28 cellular contexts compared by ENCODE assay signal in genomic region chr3:120163816-120164215, GRCh38.
"Had no signal": no experiment of that assay in that cellular context is flagged by ENCODE, and none has a peak within 500 bp of the region (broad histone marks: within the 10 kb centered on the region; RNA-seq: fewer than 3 reads in every experiment).

No MANE protein-coding gene starts in this region.

- DNase-seq: activated CD4-positive, alpha-beta T cell treated with anti-CD3 and anti-CD28 coated beads for 48 hours; activated CD4-positive, alpha-beta T cell treated with anti-CD3 and anti-CD28 coated beads, Interleukin-2, amount 50 U/mL, for 48 hours; activated CD8-positive, alpha-beta memory T cell treated with anti-CD3 and anti-CD28 coated beads, Interleukin-2, amount 50 U/mL, for 4 hours; activated effector memory CD4-positive, alpha-beta T cell treated with anti-CD3 and anti-CD28 coated beads, Interleukin-2, amount 50 U/mL, for 16 hours; activated naive CD4-positive, alpha-beta T cell treated with anti-CD3 and anti-CD28 coated beads for 36 hours; activated naive CD8-positive, alpha-beta T cell treated with anti-CD3 and anti-CD28 coated beads, Interleukin-2, amount 10 ng/mL, durations not matched to agents 7 days and 5 days; activated T-cell treated with anti-CD3 and anti-CD28 coated beads, Interleukin-2, amount 50 U/mL, for 1 hour; amniotic stem cell; caudate nucleus; cortex of kidney; gastrocnemius medialis; glutamatergic neuron; left ventricle myocardium inferior; mucosa of descending colon; stimulated activated CD4-positive, alpha-beta T cell treated with anti-CD3 and anti-CD28 coated beads, Interleukin-4, amount 100 ng/mL, for 4 hours; stimulated activated CD8-positive, alpha-beta memory T cell treated with anti-CD3 and anti-CD28 coated beads, Interleukin-4, amount 100 ng/mL, for 48 hours; T-helper 1 cell; T-helper 9 cell; transverse colon; WERI-Rb-1 had no signal

- H3K4me3 ChIP-seq: gastrocnemius medialis, left ventricle myocardium inferior, lung, mucosa of descending colon, skin epidermis, suprapubic skin, transverse colon had no signal

- H3K27ac Mint-ChIP-seq: activated naive CD4-positive, alpha-beta T cell treated with anti-CD3 and anti-CD28 coated beads for 36 hours; activated naive CD8-positive, alpha-beta T cell treated with anti-CD3 and anti-CD28 coated beads, Interleukin-2, amount 10 ng/mL, durations not matched to agents 7 days and 5 days; activated T-helper 1 cell treated with anti-CD3 and anti-CD28 coated beads, Interleukin-12 subunit alpha, Interleukin-12 subunit beta, Interleukin-2, Interleukin-4 antibody, amounts not matched to agents 30 ng/mL and 10 ng/mL and 1 ng/mL, durations not matched to agents 14 hours and 24 hours and 36 hours; natural killer cell treated with Interleukin-12 subunit alpha and Interleukin-12 subunit beta and Interleukin-15 and Interleukin-18, amount 100 ng/mL, for 72 hours; stimulated activated memory B cell treated with anti-CD40 and anti-IgM and Interleukin-4, amounts not matched to agents 10 μg/mL and 1 μg/mL and 100 μg/mL, for 72 hours had no signal

- H3K9me3 ChIP-seq: gastrocnemius medialis, left ventricle myocardium inferior, mucosa of descending colon, suprapubic skin, transverse colon had no signal

- H3K9me3 Mint-ChIP-seq: activated naive CD4-positive, alpha-beta T cell treated with anti-CD3 and anti-CD28 coated beads for 36 hours; activated naive CD8-positive, alpha-beta T cell treated with anti-CD3 and anti-CD28 coated beads, Interleukin-2, amount 10 ng/mL, durations not matched to agents 7 days and 5 days; activated T-helper 1 cell treated with anti-CD3 and anti-CD28 coated beads, Interleukin-12 subunit alpha, Interleukin-12 subunit beta, Interleukin-2, Interleukin-4 antibody, amounts not matched to agents 30 ng/mL and 10 ng/mL and 1 ng/mL, durations not matched to agents 14 hours and 24 hours and 36 hours; natural killer cell treated with Interleukin-12 subunit alpha and Interleukin-12 subunit beta and Interleukin-15 and Interleukin-18, amount 100 ng/mL, for 72 hours had no signal

- H3K36me3 Mint-ChIP-seq: activated naive CD8-positive, alpha-beta T cell treated with anti-CD3 and anti-CD28 coated beads, Interleukin-2, amount 10 ng/mL, durations not matched to agents 7 days and 5 days; natural killer cell treated with Interleukin-12 subunit alpha and Interleukin-12 subunit beta and Interleukin-15 and Interleukin-18, amount 100 ng/mL, for 72 hours; stimulated activated memory B cell treated with anti-CD40 and anti-IgM and Interleukin-4, amounts not matched to agents 10 μg/mL and 1 μg/mL and 100 μg/mL, for 72 hours had no signal

- H3K27ac ChIP-seq: gastrocnemius medialis, left ventricle myocardium inferior, suprapubic skin, WERI-Rb-1 had no signal

- H3K4me3 Mint-ChIP-seq: activated naive CD4-positive, alpha-beta T cell treated with anti-CD3 and anti-CD28 coated beads for 36 hours; activated naive CD8-positive, alpha-beta T cell treated with anti-CD3 and anti-CD28 coated beads, Interleukin-2, amount 10 ng/mL, durations not matched to agents 7 days and 5 days; activated T-helper 1 cell treated with anti-CD3 and anti-CD28 coated beads, Interleukin-12 subunit alpha, Interleukin-12 subunit beta, Interleukin-2, Interleukin-4 antibody, amounts not matched to agents 30 ng/mL and 10 ng/mL and 1 ng/mL, durations not matched to agents 14 hours and 24 hours and 36 hours; natural killer cell treated with Interleukin-12 subunit alpha and Interleukin-12 subunit beta and Interleukin-15 and Interleukin-18, amount 100 ng/mL, for 72 hours; stimulated activated memory B cell treated with anti-CD40 and anti-IgM and Interleukin-4, amounts not matched to agents 10 μg/mL and 1 μg/mL and 100 μg/mL, for 72 hours had no signal

- H3K27me3 Mint-ChIP-seq: stimulated activated memory B cell treated with anti-CD40 and anti-IgM and Interleukin-4, amounts not matched to agents 10 μg/mL and 1 μg/mL and 100 μg/mL, for 72 hours had no signal

- H3K36me3 ChIP-seq: gastrocnemius medialis, left ventricle myocardium inferior, suprapubic skin, transverse colon, WERI-Rb-1 had no signal

- H3K27me3 ChIP-seq: gastrocnemius medialis, suprapubic skin, transverse colon had no signal

- H3K4me1 Mint-ChIP-seq: activated naive CD8-positive, alpha-beta T cell treated with anti-CD3 and anti-CD28 coated beads, Interleukin-2, amount 10 ng/mL, durations not matched to agents 7 days and 5 days had no signal

- H3K4me1 ChIP-seq: left ventricle myocardium inferior had no signal

- ATAC-seq: activated CD4-positive, CD25-positive, alpha-beta regulatory T cell treated with anti-CD3 and anti-CD28 coated beads, Interleukin-2, amount 50 U/mL, for 24 hours; gastrocnemius medialis; natural killer cell treated with Interleukin-12 subunit alpha and Interleukin-12 subunit beta and Interleukin-15 and Interleukin-18, amount 100 ng/mL, for 72 hours; sciatic nerve; stimulated activated memory B cell treated with anti-CD40 and anti-IgM and Interleukin-4, amounts not matched to agents 10 μg/mL and 1 μg/mL and 100 μg/mL, for 72 hours had no signal
